ENCODE assay signal across 14 cellular contexts in the genomic region with DNA sequence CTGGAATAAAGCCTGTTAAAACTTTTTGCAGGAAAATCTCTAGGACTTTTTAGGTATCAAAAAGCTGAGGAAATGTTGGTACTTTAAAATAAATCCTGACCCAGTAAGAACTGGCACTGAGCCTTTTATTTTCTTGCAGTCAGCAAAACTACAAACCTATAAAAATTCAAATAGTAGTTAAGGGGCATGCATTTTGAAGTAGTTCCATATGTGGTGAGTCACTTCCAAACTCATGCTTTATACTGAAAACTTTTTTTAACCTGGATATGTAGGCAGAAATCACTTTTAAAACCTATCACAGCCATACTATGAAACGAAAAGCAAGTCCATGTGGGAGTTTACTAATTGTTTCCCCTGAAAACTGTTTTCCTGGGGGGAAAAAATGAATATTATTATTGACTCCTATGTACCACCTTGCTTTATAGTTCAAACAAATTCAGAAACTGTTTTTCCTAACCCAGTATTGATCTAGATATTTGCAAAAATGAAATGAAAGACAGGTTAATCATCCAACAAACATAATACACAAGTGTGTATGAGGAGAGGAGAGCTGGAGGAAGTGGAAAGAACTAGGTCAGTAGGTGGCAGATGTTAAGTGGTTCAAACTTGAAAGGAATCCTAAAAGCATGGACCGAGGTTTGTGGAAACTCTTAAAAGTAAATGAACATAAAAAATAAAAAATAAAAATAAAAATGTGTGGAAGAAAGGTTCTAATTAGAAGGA. TPM values are rescaled to one million over a fixed set of nuclear protein-coding genes. Genes with fewer than 3 reads are reported as not detected.
DNase-seq lines count a peak whose midpoint lies in the region; ATAC-seq, FAIRE-seq and TF ChIP-seq lines count a peak whose summit lies in the region.
"Had no signal": no experiment of that assay in that cellular context is flagged by ENCODE, and none has a peak within 500 bp of the region (broad histone marks: within the 10 kb centered on the region; RNA-seq: fewer than 3 reads in every experiment).

No MANE protein-coding gene starts in this region.

- 19 to 26% (median 19%) methylated on average over 2 of the region's 2 CpGs for WGBS in small intestine, 3 donors

- peaks cover 25% of the 10 kb centered on the region for H3K4me1 ChIP-seq in PC-3 (ENCODE audit: insufficient read depth, low read length)
- peaks cover 2% of the 10 kb centered on the region for H3K4me1 ChIP-seq in fibroblast of lung (ENCODE audit: control insufficient read depth, extremely low read depth, insufficient read depth, low read length)
- peaks cover 0 to 10% of the 10 kb centered on the region in 2 donors for H3K4me1 ChIP-seq in small intestine (ENCODE audit: control insufficient read depth in 2 of 2, insufficient read depth in 1 of 2, low read depth in 1 of 2, low read length in 1 of 2)
- H3K4me1 ChIP-seq: breast epithelium had no signal

- POLR2A ChIA-PET in PC-3 (lab: Charles Lee; ENCODE audit: unreplicated experiment): interaction anchor here (0.6 kb wide), 1 partner anchor 25 kb away, joined by 3 read pairs; no protein-coding TSS in a partner anchor
- POLR2A ChIA-PET in GM10248 (lab: Yijun Ruan, JAX): no interaction called here

- ATAC-seq in PC-3 (peak; percentile 90), HG03139 (IDR thresholded peaks at IDR 0.05; ENCODE audit: unreplicated experiment) (no peak)
- ATAC-seq: gastrocnemius medialis had no signal

- no TSS peak for BruUV-seq in PC-3 (replicated peaks; lab: Mats Ljungman, UMichigan)

- peak overlapping the region; percentile 50 for H3K4me2 ChIP-seq in PC-3 (ENCODE audit: low read length)
- H3K4me2 ChIP-seq in fibroblast of lung (ENCODE audit: extremely low read depth, insufficient read depth, low read length): peak overlapping the region; percentile 33

- intact Hi-C loops in PC-3 (cut with micrococcal nuclease): loop anchor here (2.0 kb wide), 1 partner anchor 27 kb away; no protein-coding TSS in a partner anchor

- CTCF ChIA-PET in PC-3 (lab: Charles Lee) (interaction anchor here (1.1 kb wide), 1 partner anchor 519 kb away, joined by 5 read pairs; no protein-coding TSS in a partner anchor), GM10248 (lab: Yijun Ruan, JAX) (interaction anchor here (1.1 kb wide), 1 partner anchor 20 kb away, joined by 3 read pairs; no protein-coding TSS in a partner anchor)

- peaks cover 55% of the 10 kb centered on the region for H3K36me3 ChIP-seq in PC-3 (ENCODE audit: low read depth, low read length)
- H3K36me3 ChIP-seq in fibroblast of lung (ENCODE audit: control insufficient read depth, insufficient read depth, low read length): peaks cover 1% of the 10 kb centered on the region
- no peaks in the 10 kb centered on the region for H3K36me3 ChIP-seq in small intestine (ENCODE audit: control insufficient read depth in 2 of 2, insufficient read depth in 2 of 2, low read length in 2 of 2)
- H3K36me3 ChIP-seq: breast epithelium, neutrophil had no signal

- FAIRE-seq in small intestine (lab: Jason Lieb, UNC): peak; percentile 53

- no peak overlapping the region for H2AFZ ChIP-seq in PC-3 (ENCODE audit: low read length)
- H2AFZ ChIP-seq in fibroblast of lung (ENCODE audit: low read length): no peak overlapping the region

- H4K20me1 ChIP-seq in PC-3 (ENCODE audit: low read length): peaks cover 23% of the 10 kb centered on the region
- H4K20me1 ChIP-seq in fibroblast of lung (ENCODE audit: control insufficient read depth, extremely low read depth, insufficient read depth, low read length): no peaks in the 10 kb centered on the region

- 0 out of 2 replicates have a peak overlapping the region, but pooled peaks have one; percentile 8 for H3K4me3 ChIP-seq in PC-3 (ENCODE audit: low read length)
- peak overlapping the region in 1 of 4 experiments; percentile 5 for H3K4me3 ChIP-seq in fibroblast of lung (replicated peaks in 1 of 4; ENCODE audit: control extremely low read depth in 1 of 4, insufficient read depth in 1 of 4, low read depth in 3 of 4, low read length in 4 of 4)
- H3K4me3 ChIP-seq in small intestine (ENCODE audit: low read depth in 1 of 2, low read length in 2 of 2): no peak overlapping the region
- H3K4me3 ChIP-seq: breast epithelium, gastrocnemius medialis had no signal

- H3K27ac ChIP-seq in PC-3 (ENCODE audit: low read length): peak overlapping the region; percentile 63
- peak overlapping the region; percentile 39 for H3K27ac ChIP-seq in fibroblast of lung (ENCODE audit: insufficient read depth, low read length)
- no peak overlapping the region for H3K27ac ChIP-seq in small intestine (ENCODE audit: low read depth in 1 of 2, low read length in 1 of 2)
- H3K27ac ChIP-seq: breast epithelium, gastrocnemius medialis, neutrophil had no signal

- H3K9me3 ChIP-seq in PC-3 (ENCODE audit: low read length): no peaks in the 10 kb centered on the region
- H3K9me3 ChIP-seq in fibroblast of lung (ENCODE audit: control insufficient read depth, insufficient read depth, low read depth, low read length): no peaks in the 10 kb centered on the region
- no peaks in the 10 kb centered on the region for H3K9me3 ChIP-seq in small intestine (ENCODE audit: control insufficient read depth, low read depth)
- H3K9me3 ChIP-seq: breast epithelium, gastrocnemius medialis, neutrophil had no signal

- DNase-seq in NCI-H146 (lab: John Stamatoyannopoulos, UW) (peak; percentile 0), NCI-H146 treated with DMSO at 0.1 percent for 48 hours (lab: John Stamatoyannopoulos, UW; ENCODE audit: unreplicated experiment) (no peak), PC-3 (peak; percentile 64), fibroblast of lung (ENCODE audit: low read depth in 2 of 2) (peak; percentile 66 to 72), small intestine (no peak), GM10248 (ENCODE audit: extremely low spot score) (no peak), NCI-H748 (lab: John Stamatoyannopoulos, UW; ENCODE audit: unreplicated experiment) (no peak)
- DNase-seq: 8988T; gastrocnemius medialis; NCI-H1930; stimulated activated naive CD4-positive, alpha-beta T cell had no signal

- peak overlapping the region; percentile 16; the same call in 1 of the 2 replicates for H3K9ac ChIP-seq in PC-3 (ENCODE audit: low read length)
- no peak overlapping the region for H3K9ac ChIP-seq in fibroblast of lung (ENCODE audit: insufficient read depth, low read length)

- H3K9me2 ChIP-seq in PC-3 (replicated peaks; ENCODE audit: low read length): no peaks in the 10 kb centered on the region

- H3K79me2 ChIP-seq in PC-3 (ENCODE audit: low read length) (peaks cover 97% of the 10 kb centered on the region), fibroblast of lung (ENCODE audit: control insufficient read depth, insufficient read depth, low read length) (peaks cover 58% of the 10 kb centered on the region)

- no peaks in the 10 kb centered on the region for H3K27me3 ChIP-seq in PC-3 (ENCODE audit: low read length)
- no peaks in the 10 kb centered on the region for H3K27me3 ChIP-seq in fibroblast of lung (ENCODE audit: control insufficient read depth, insufficient read depth, low read length)
- no peaks in the 10 kb centered on the region for H3K27me3 ChIP-seq in small intestine (ENCODE audit: control insufficient read depth in 2 of 2, insufficient read depth in 2 of 2, low read length in 2 of 2)
- H3K27me3 ChIP-seq: breast epithelium, gastrocnemius medialis, neutrophil had no signal

- peaks cover 10% of the 10 kb centered on the region for H3F3A ChIP-seq in PC-3 (ENCODE audit: low read length, unreplicated experiment)

- TF ChIP-seq CTCF in PC-3 (conservative IDR thresholded peaks at IDR 0.05; ENCODE audit: low read depth, low read length) (no peak), fibroblast of lung (conservative IDR thresholded peaks at IDR 0.05 in 1 of 2, IDR thresholded peaks at IDR 0.05 in 1 of 2; ENCODE audit: low read depth in 1 of 2, low read length in 2 of 2) (no peak), GM10248 (IDR thresholded peaks at IDR 0.05; ENCODE audit: control extremely low read depth, extremely low read depth, low read depth, missing control alignments) (no peak)

RNA-seq across cellular contexts. Expression of a gene that starts 30.5 kb away (rescaled TPM):
- total RNA-seq in PC-3 (2014; rRNA removed): 68.0 and 69.2 TPM in 2 replicates
- 24.8 and 25.4 TPM in 2 replicates for total RNA-seq in fibroblast of lung
- 12.9 and 17.8 TPM in 2 replicates for polyA plus RNA-seq in fibroblast of lung
- polyA plus RNA-seq in fibroblast of lung (2012): 9.1 and 13.5 TPM in 2 replicates
- 6.8 and 9.8 TPM in 2 replicates for polyA minus RNA-seq in fibroblast of lung (ENCODE audit: low replicate concordance)
- polyA plus RNA-seq in small intestine: 10 to 100 TPM in 2 of 3 donors, 1 to 10 TPM in 1; 10.0 to 15.7 (median 12.3) TPM

Comparison
In these comparisons a context has a peak if more than half of its experiments do, and no peak if none do; other contexts are left out.
1. DNase-seq: peak in NCI-H146 (single experiment), PC-3 (single experiment) and fibroblast of lung (2 of 2); none in NCI-H146 treated with DMSO at 0.1 percent for 48 hours (single experiment), small intestine (single experiment), GM10248 (single experiment) and NCI-H748 (single experiment).
2. H3K27ac ChIP-seq: peak in PC-3 (single experiment) and fibroblast of lung (single experiment); none in small intestine (0 of 2).